Comparison of ENCODE assay signal across 8 cellular contexts in genomic region chr7:121385800-121386179, GRCh38. TPM values are rescaled to one million over a fixed set of nuclear protein-coding genes. Genes with fewer than 3 reads are reported as not detected.
DNase-seq lines count a peak whose midpoint lies in the region; ATAC-seq, FAIRE-seq and TF ChIP-seq lines count a peak whose summit lies in the region.

No MANE protein-coding gene starts in this region.

- no peak overlapping the region for H3K27ac Mint-ChIP-seq in neural progenitor cell

- H3K4me1 ChIP-seq in left lung (peaks cover 4 to 26% of the 10 kb centered on the region in 2 donors), kidney (ENCODE audit: control insufficient read depth in 1 of 2, insufficient read depth in 1 of 2, low read depth in 1 of 2, low read length in 2 of 2) (peaks cover 3 to 8% of the 10 kb centered on the region in 2 donors), neural progenitor cell (peaks cover 6% of the 10 kb centered on the region)

- no peak overlapping the region for H2AFZ ChIP-seq in neural progenitor cell (replicated peaks)

- ATAC-seq in HG02763 (IDR thresholded peaks at IDR 0.05; ENCODE audit: unreplicated experiment), result peak; percentile 95
- ATAC-seq in left lung, result peak; percentile 76

- TF ChIP-seq CTCF in left lung (IDR thresholded peaks at IDR 0.05) (no peak), kidney (IDR thresholded peaks at IDR 0.05; ENCODE audit: borderline replicate concordance, extremely low read depth, insufficient read depth) (no peak), neural progenitor cell (IDR thresholded peaks at IDR 0.05) (no peak)

- no peaks in the 10 kb centered on the region for H3K27me3 Mint-ChIP-seq in neural progenitor cell (ENCODE audit: insufficient read depth, low read depth)

- H3K36me3 ChIP-seq in left lung (no peaks in the 10 kb centered on the region), kidney (ENCODE audit: control insufficient read depth in 1 of 2, insufficient read depth in 2 of 2, low read length in 2 of 2) (no peaks in the 10 kb centered on the region), neural progenitor cell (no peaks in the 10 kb centered on the region)

- H3K4me3 ChIP-seq in left lung, result no peak overlapping the region
- H3K4me3 ChIP-seq in kidney (ENCODE audit: low read length in 2 of 2), result no peak overlapping the region
- H3K4me3 ChIP-seq in neural progenitor cell, result no peak overlapping the region

- H3K4me3 Mint-ChIP-seq in neural progenitor cell, result no peak overlapping the region

- peaks cover 57% of the 10 kb centered on the region for H4K20me1 ChIP-seq in neural progenitor cell (ENCODE audit: low read depth)

- no peak for FAIRE-seq in kidney (lab: Jason Lieb, UNC)

- no peak overlapping the region for H3K27ac ChIP-seq in left lung
- no peak overlapping the region for H3K27ac ChIP-seq in kidney (ENCODE audit: low read depth in 2 of 2, low read length in 2 of 2)
- no peak overlapping the region for H3K27ac ChIP-seq in neural progenitor cell

- peaks cover 7% of the 10 kb centered on the region for H3K36me3 Mint-ChIP-seq in neural progenitor cell

- intact Hi-C loops in left lung (cut with DNase I) (no loop called here), kidney (cut with DNase I) (no loop called here)

- no peak overlapping the region for H3K4me2 ChIP-seq in neural progenitor cell

- H3K9me3 Mint-ChIP-seq in neural progenitor cell, result no peaks in the 10 kb centered on the region

- H3K27me3 ChIP-seq in left lung (no peaks in the 10 kb centered on the region), neural progenitor cell (no peaks in the 10 kb centered on the region)

- peaks cover 100% of the 10 kb centered on the region for H3K79me2 ChIP-seq in neural progenitor cell (ENCODE audit: low read depth)

- H3K9ac ChIP-seq in kidney (ENCODE audit: low read length in 2 of 2) (no peak overlapping the region), neural progenitor cell (no peak overlapping the region)

- H3F3A ChIP-seq in neural progenitor cell (ENCODE audit: low read depth), result no peaks in the 10 kb centered on the region

- H3K9me3 ChIP-seq in left lung (no peaks in the 10 kb centered on the region), kidney (ENCODE audit: control insufficient read depth in 1 of 2, low read length in 2 of 2) (no peaks in the 10 kb centered on the region), neural progenitor cell (ENCODE audit: low read depth) (no peaks in the 10 kb centered on the region)

- DNase-seq in NCI-H510A treated with DMSO at 0.1 percent for 48 hours (lab: John Stamatoyannopoulos, UW) (peak; percentile 39), NCI-H510A (lab: John Stamatoyannopoulos, UW) (no peak), NCI-H446 treated with DMSO at 0.1 percent for 48 hours (lab: John Stamatoyannopoulos, UW) (peak; percentile 37), left lung (no peak), kidney (no peak), SIG-M5 (lab: John Stamatoyannopoulos, UW) (no peak), neural progenitor cell (ENCODE audit: low spot score) (no peak)

- peaks cover 22% of the 10 kb centered on the region for H3K4me1 Mint-ChIP-seq in neural progenitor cell

RNA-seq across cellular contexts. Expression of gene FAM3C, which starts 10.3 kb away (rescaled TPM):
- total RNA-seq in left lung (10 to 100 TPM; 44.1 to 48.6 TPM), kidney (82.6 TPM), neural progenitor cell (ENCODE audit: low replicate concordance) (52.4 and 96.7 TPM in 2 replicates)
- 49.5 TPM for polyA plus RNA-seq in kidney (ENCODE audit: insufficient read depth, low read depth, low replicate concordance)

RNA-seq across cellular contexts. Expression of gene WNT16, which starts 57.0 kb away (rescaled TPM):
- total RNA-seq in left lung (not detected), kidney (not detected), neural progenitor cell (ENCODE audit: low replicate concordance) (0.03 TPM in 1 of 2 replicates, not detected in the other)
- not detected for polyA plus RNA-seq in kidney (ENCODE audit: insufficient read depth, low read depth, low replicate concordance)

Comparison
In these comparisons a context has a peak if more than half of its experiments do, and no peak if none do; other contexts are left out.
1. DNase-seq: peak in NCI-H510A treated with DMSO at 0.1 percent for 48 hours (single experiment) and NCI-H446 treated with DMSO at 0.1 percent for 48 hours (single experiment); none in NCI-H510A (single experiment), left lung (0 of 2), kidney (single experiment), SIG-M5 (single experiment) and neural progenitor cell (single experiment).